Comparison of ENCODE assay signal across 20 cellular contexts in the genomic region with DNA sequence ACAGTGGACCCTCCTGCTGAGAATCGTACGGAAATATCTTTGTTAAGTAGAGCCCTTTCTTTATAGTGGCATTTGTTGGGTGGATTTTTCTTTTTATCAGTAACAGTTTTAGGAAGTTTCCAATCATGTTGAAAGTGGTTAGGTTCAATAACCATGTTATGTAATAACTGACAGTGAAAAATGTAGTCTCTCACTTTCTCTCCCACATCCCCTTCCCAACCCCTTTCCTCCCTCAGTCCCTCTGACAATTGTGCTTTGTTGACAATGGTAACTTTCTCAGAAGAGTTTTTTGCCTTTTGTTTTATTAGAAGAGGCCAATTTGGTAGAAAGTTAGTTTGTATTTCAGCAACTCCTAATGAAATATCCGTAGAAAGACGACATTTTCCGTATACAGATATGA.
DNase-seq lines count a peak whose midpoint lies in the region; ATAC-seq, FAIRE-seq and TF ChIP-seq lines count a peak whose summit lies in the region.
"Had no signal": no experiment of that assay in that cellular context is flagged by ENCODE, and none has a peak within 500 bp of the region (broad histone marks: within the 10 kb centered on the region; RNA-seq: fewer than 3 reads in every experiment).

No MANE protein-coding gene starts in this region.

- TF ChIP-seq CTCF in A673 (conservative IDR thresholded peaks at IDR 0.05; ENCODE audit: low read depth, low read length) (no peak), dorsolateral prefrontal cortex (IDR thresholded peaks at IDR 0.05 in 54 of 56, conservative IDR thresholded peaks at IDR 0.05 in 2 of 56; ENCODE audit: low read depth in 1 of 56, partially characterized antibody in 56 of 56) (no peak)

- no TSS peak for BruUV-seq in A673 (replicated peaks; lab: Mats Ljungman, UMichigan)

- no peak overlapping the region for H2BK5ac ChIP-seq in neuronal stem cell (ENCODE audit: low read length)

- TF ChIP-seq POLR2A in GM12891 (IDR thresholded peaks at IDR 0.05; ENCODE audit: low read depth, low read length) = no peak

- H3K36me3 Mint-ChIP-seq in activated naive CD8-positive, alpha-beta T cell treated with anti-CD3 and anti-CD28 coated beads for 36 hours = no peaks in the 10 kb centered on the region

- DNase-seq in A673 (ENCODE audit: low spot score) (peak; percentile 49), NCI-H69 (lab: John Stamatoyannopoulos, UW) (peak; percentile 30), dorsolateral prefrontal cortex (no peak), neuronal stem cell (ENCODE audit: low spot score) (no peak), DMS114 treated with DMSO at 0.1 percent for 48 hours (lab: John Stamatoyannopoulos, UW; ENCODE audit: unreplicated experiment) (no peak), GM12891 (ENCODE audit: insufficient read length, low spot score) (no peak)
- no peak for DNase-seq in activated naive CD8-positive, alpha-beta T cell treated with anti-CD3 and anti-CD28 coated beads for 36 hours
- DNase-seq: C1 segment of cervical spinal cord; Calu3; CD4-positive, alpha-beta T cell; DMS 273 treated with DMSO at 0.1 percent for 48 hours; DMS79 treated with DMSO at 0.1 percent for 48 hours; EL had no signal

- intact Hi-C loops in A673 (cut with micrococcal nuclease; ENCODE audit: unreplicated experiment) (no loop called here), dorsolateral prefrontal cortex (cut with DNase I) (no loop called here)

- H3K27ac Mint-ChIP-seq in activated naive CD8-positive, alpha-beta T cell treated with anti-CD3 and anti-CD28 coated beads for 36 hours = no peak overlapping the region
- H3K27ac Mint-ChIP-seq: B cell; CD4-positive, alpha-beta T cell had no signal

- no peaks in the 10 kb centered on the region for H3K27me3 ChIP-seq in A673 (replicated peaks; ENCODE audit: insufficient read depth, low read depth, low read length, poor library complexity)
- no peaks in the 10 kb centered on the region for H3K27me3 ChIP-seq in dorsolateral prefrontal cortex
- no peaks in the 10 kb centered on the region for H3K27me3 ChIP-seq in neuronal stem cell (ENCODE audit: control insufficient read depth in 3 of 3, insufficient read depth in 3 of 3, low read depth in 1 of 3, low read length in 3 of 3)

- no peak for ATAC-seq in HG03135 (IDR thresholded peaks at IDR 0.05; ENCODE audit: unreplicated experiment)
- ATAC-seq: HCT116 had no signal

- H3K36me3 ChIP-seq in A673 (ENCODE audit: insufficient read depth, low read length, poor library complexity, severe bottlenecking) = no peaks in the 10 kb centered on the region
- H3K36me3 ChIP-seq in neuronal stem cell (replicated peaks in 1 of 2; ENCODE audit: control insufficient read depth in 2 of 2, insufficient read depth in 2 of 2, low read length in 2 of 2) = no peaks in the 10 kb centered on the region

- H3K4me1 ChIP-seq in A673 (ENCODE audit: insufficient read depth, low read length, poor library complexity, severe bottlenecking) = peaks cover 11% of the 10 kb centered on the region
- peaks cover 0 to 3% of the 10 kb centered on the region in 2 donors for H3K4me1 ChIP-seq in neuronal stem cell (ENCODE audit: control insufficient read depth in 2 of 2, insufficient read depth in 1 of 2, low read depth in 1 of 2, low read length in 2 of 2)

- no peak overlapping the region for H3K4me3 Mint-ChIP-seq in activated naive CD8-positive, alpha-beta T cell treated with anti-CD3 and anti-CD28 coated beads for 36 hours
- H3K4me3 Mint-ChIP-seq: B cell; CD4-positive, alpha-beta T cell had no signal

- no peak overlapping the region for H3K27ac ChIP-seq in A673 (ENCODE audit: low read depth, low read length, poor library complexity, severe bottlenecking)
- H3K27ac ChIP-seq in dorsolateral prefrontal cortex = peak overlapping the region in 57 of 59 donors; percentile 7 to 86 (median 73)
- no peak overlapping the region for H3K27ac ChIP-seq in neuronal stem cell (replicated peaks; ENCODE audit: low read length)

- no peak overlapping the region for H3K4me2 ChIP-seq in neuronal stem cell (ENCODE audit: insufficient read depth, low read length, poor library complexity, severe bottlenecking)

- CTCF ChIA-PET in A673 (lab: Charles Lee) = no interaction called here

- no peak overlapping the region for H2BK12ac ChIP-seq in neuronal stem cell (ENCODE audit: low read length)

- FAIRE-seq in GM12891 (lab: Jason Lieb, UNC) = no peak
- FAIRE-seq: G401.6, GM12892, GM19239, H54 had no signal

- no peaks in the 10 kb centered on the region for H3K9me3 Mint-ChIP-seq in activated naive CD8-positive, alpha-beta T cell treated with anti-CD3 and anti-CD28 coated beads for 36 hours
- H3K9me3 Mint-ChIP-seq: CD4-positive, alpha-beta T cell had no signal

- H2BK120ac ChIP-seq in neuronal stem cell (ENCODE audit: low read depth, low read length) = no peak overlapping the region

- POLR2A ChIA-PET in A673 (lab: Charles Lee; ENCODE audit: low non-redundant PET) = no interaction called here

- no peak overlapping the region for H3K18ac ChIP-seq in neuronal stem cell (ENCODE audit: low read length)

- H3K9ac ChIP-seq in neuronal stem cell (ENCODE audit: low read depth, low read length, poor library complexity) = no peak overlapping the region

- no peak overlapping the region for H3K4ac ChIP-seq in neuronal stem cell (ENCODE audit: low read length)

- no peak overlapping the region for H4K8ac ChIP-seq in neuronal stem cell (ENCODE audit: low read depth, low read length)

- no peak overlapping the region for H3K23ac ChIP-seq in neuronal stem cell (ENCODE audit: low read depth, low read length, poor library complexity)

- no peak overlapping the region for H2AK5ac ChIP-seq in neuronal stem cell (ENCODE audit: low read depth, low read length)

- H3K79me1 ChIP-seq in neuronal stem cell (ENCODE audit: low read depth, low read length) = no peaks in the 10 kb centered on the region

- no peak overlapping the region for H4K91ac ChIP-seq in neuronal stem cell (ENCODE audit: low read depth, low read length, poor library complexity)

- H3K4me3 ChIP-seq in A673 (ENCODE audit: low read depth, low read length, poor library complexity, severe bottlenecking) (no peak overlapping the region), dorsolateral prefrontal cortex (peak overlapping the region in 28 of 59 donors; percentile 0 to 49 (median 16)), neuronal stem cell (ENCODE audit: low read length in 2 of 2) (no peak overlapping the region)

- peak overlapping the region; percentile 62 for H2AFZ ChIP-seq in neuronal stem cell (ENCODE audit: low read length)

- peaks cover 9% of the 10 kb centered on the region for H3K27me3 Mint-ChIP-seq in activated naive CD8-positive, alpha-beta T cell treated with anti-CD3 and anti-CD28 coated beads for 36 hours

- no peak overlapping the region for H3K14ac ChIP-seq in neuronal stem cell (ENCODE audit: low read length)

- WGBS in neuronal stem cell (ENCODE audit: extremely low coverage in 2 of 2, insufficient read length in 2 of 2, insufficient replicate concordance in 1 of 2), 2 donors = no CpG with 5 or more reads among the region's 5 CpGs

- H2BK15ac ChIP-seq in neuronal stem cell (ENCODE audit: low read length) = no peak overlapping the region

- no peaks in the 10 kb centered on the region for H3K9me3 ChIP-seq in A673 (ENCODE audit: low read depth, low read length, poor library complexity, severe bottlenecking)
- H3K9me3 ChIP-seq in neuronal stem cell (replicated peaks in 1 of 2; ENCODE audit: control insufficient read depth in 2 of 2, insufficient read depth in 1 of 2, low read depth in 1 of 2, low read length in 2 of 2) = no peaks in the 10 kb centered on the region

- no peaks in the 10 kb centered on the region for H3K4me1 Mint-ChIP-seq in activated naive CD8-positive, alpha-beta T cell treated with anti-CD3 and anti-CD28 coated beads for 36 hours
- H3K4me1 Mint-ChIP-seq: B cell had no signal

TF ChIP-seq in GM12891, 5 proteins besides CTCF, POLR2A, EP300 and RAD21:
- TF ChIP-seq POU2F2 (IDR thresholded peaks at IDR 0.05; ENCODE audit: low read depth, low read length) (no peak), TAF1 (IDR thresholded peaks at IDR 0.05; ENCODE audit: low read depth, low read length) (no peak), SPI1 (IDR thresholded peaks at IDR 0.05; ENCODE audit: low read depth, low read length) (no peak), POLR2AphosphoS5 (IDR thresholded peaks at IDR 0.05; ENCODE audit: low read depth, low read length) (no peak)

Comparison
In these comparisons a context has a peak if more than half of its experiments do, and no peak if none do; other contexts are left out.
1. DNase-seq: peak in A673 (single experiment) and NCI-H69 (single experiment); none in dorsolateral prefrontal cortex (0 of 10), neuronal stem cell (single experiment), activated naive CD8-positive, alpha-beta T cell treated with anti-CD3 and anti-CD28 coated beads for 36 hours (single experiment), DMS114 treated with DMSO at 0.1 percent for 48 hours (single experiment) and GM12891 (single experiment).
2. H3K27ac ChIP-seq: peak in dorsolateral prefrontal cortex (57 of 59); none in A673 (single experiment) and neuronal stem cell (single experiment).